In the genomic region with DNA sequence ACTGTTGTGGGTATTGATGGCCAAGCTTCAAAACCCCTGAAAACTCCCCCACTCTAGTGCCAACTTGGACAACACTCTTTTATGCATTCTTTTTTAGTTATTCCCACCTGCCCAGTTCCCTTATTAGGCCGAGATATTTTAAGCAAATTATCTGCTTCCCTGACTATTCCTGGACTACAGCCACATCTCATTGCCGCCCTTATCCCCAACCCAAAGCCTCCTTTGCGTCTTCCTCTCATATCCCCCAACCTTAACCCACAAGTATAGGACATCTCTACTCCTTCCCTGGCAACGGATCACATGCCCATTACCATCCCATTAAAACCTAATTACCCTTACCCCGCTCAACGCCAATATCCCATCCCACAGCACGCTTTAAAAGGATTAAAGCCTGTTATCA, we compare ENCODE assay signal across 7 cellular contexts. TPM values are rescaled to one million over a fixed set of nuclear protein-coding genes. Genes with fewer than 3 reads are reported as not detected.
"Had no signal": no experiment of that assay in that cellular context is flagged by ENCODE, and none has a peak within 500 bp of the region (broad histone marks: within the 10 kb centered on the region; RNA-seq: fewer than 3 reads in every experiment).

No MANE protein-coding gene starts in this region.

RNA-seq across cellular contexts. Expression of gene IL6, which starts 21.1 kb away (rescaled TPM):
- total RNA-seq: neural crest cell, occipital lobe, osteocyte, progenitor cell of endocrine pancreas, prostate gland, skeletal muscle tissue had no signal
- polyA plus RNA-seq: neural cell had no signal
